ENCODE assay signal across 1 cellular context in the genomic region with DNA sequence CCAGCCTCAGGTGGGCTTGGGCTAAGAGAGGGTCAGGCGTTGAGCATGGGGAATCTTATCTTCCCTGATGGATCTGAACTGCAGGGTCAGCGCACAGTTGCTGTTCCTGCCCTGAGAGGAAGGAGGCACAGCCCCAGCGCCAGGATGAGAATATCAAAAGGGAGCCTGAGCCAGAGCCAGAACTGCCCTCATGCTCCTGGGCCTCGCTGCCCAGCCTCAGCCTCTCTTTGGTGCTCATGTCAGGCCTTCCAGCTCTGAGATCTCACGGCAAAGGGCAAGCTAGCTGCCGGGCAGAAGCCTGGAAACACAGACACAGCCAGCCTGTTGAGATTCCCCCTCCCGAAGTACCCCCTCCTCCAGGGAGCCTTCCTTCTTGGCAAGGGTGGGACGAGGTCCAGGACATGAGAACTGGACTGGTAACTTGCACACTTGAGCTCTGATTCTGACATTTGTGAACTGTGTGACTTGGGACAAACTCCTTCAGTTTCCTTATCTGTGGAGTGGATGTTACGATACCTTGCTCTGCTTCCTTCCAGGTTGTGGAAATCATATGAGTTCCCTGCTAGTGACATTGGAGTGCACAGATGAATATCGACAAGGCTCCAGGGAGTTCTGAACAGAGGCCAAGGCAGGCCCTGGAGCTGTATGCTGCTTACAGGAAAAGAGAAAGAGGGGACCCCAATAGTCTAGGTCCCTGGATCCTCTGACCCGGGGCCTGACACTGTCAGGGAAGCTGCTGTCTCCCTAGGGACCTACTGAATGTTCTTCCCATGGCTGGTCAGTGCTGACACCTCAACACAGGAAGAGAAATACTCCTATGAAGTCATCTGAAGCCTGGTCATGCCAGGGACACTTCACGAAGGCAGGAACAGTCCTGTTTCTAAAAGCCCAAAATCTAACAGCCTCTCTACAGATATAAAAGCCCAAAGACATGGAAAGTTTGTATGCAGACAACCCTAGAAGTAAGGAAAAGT.
TF ChIP-seq lines count a peak whose summit lies in the region.

No MANE protein-coding gene starts in this region.

TF ChIP-seq in GM23338, 12 proteins besides CTCF, POLR2A, EP300 and RAD21:
- TF ChIP-seq NANOG (IDR thresholded peaks at IDR 0.05; ENCODE audit: borderline replicate concordance) (no peak), ETS1 (IDR thresholded peaks at IDR 0.05) (no peak), POLR2AphosphoS5 (IDR thresholded peaks at IDR 0.05; ENCODE audit: low read depth) (no peak), ZNF462 (CRISPR knock-in tag; IDR thresholded peaks at IDR 0.05) (no peak), JUNB (IDR thresholded peaks at IDR 0.05; ENCODE audit: unreplicated experiment) (no peak), STAT1 (IDR thresholded peaks at IDR 0.05; ENCODE audit: unreplicated experiment) (no peak), ZNF331 (CRISPR knock-in tag; IDR thresholded peaks at IDR 0.05; ENCODE audit: low read depth) (no peak), ZNF114 (CRISPR knock-in tag; IDR thresholded peaks at IDR 0.05) (no peak), EZH2 (IDR thresholded peaks at IDR 0.05; ENCODE audit: low read depth, unreplicated experiment) (no peak), EZH2phosphoT487 (IDR thresholded peaks at IDR 0.05; ENCODE audit: unreplicated experiment) (no peak), CREB1 (CRISPR knock-in tag; IDR thresholded peaks at IDR 0.05; ENCODE audit: low read depth) (no peak)
- TF ChIP-seq, protein P1, sequence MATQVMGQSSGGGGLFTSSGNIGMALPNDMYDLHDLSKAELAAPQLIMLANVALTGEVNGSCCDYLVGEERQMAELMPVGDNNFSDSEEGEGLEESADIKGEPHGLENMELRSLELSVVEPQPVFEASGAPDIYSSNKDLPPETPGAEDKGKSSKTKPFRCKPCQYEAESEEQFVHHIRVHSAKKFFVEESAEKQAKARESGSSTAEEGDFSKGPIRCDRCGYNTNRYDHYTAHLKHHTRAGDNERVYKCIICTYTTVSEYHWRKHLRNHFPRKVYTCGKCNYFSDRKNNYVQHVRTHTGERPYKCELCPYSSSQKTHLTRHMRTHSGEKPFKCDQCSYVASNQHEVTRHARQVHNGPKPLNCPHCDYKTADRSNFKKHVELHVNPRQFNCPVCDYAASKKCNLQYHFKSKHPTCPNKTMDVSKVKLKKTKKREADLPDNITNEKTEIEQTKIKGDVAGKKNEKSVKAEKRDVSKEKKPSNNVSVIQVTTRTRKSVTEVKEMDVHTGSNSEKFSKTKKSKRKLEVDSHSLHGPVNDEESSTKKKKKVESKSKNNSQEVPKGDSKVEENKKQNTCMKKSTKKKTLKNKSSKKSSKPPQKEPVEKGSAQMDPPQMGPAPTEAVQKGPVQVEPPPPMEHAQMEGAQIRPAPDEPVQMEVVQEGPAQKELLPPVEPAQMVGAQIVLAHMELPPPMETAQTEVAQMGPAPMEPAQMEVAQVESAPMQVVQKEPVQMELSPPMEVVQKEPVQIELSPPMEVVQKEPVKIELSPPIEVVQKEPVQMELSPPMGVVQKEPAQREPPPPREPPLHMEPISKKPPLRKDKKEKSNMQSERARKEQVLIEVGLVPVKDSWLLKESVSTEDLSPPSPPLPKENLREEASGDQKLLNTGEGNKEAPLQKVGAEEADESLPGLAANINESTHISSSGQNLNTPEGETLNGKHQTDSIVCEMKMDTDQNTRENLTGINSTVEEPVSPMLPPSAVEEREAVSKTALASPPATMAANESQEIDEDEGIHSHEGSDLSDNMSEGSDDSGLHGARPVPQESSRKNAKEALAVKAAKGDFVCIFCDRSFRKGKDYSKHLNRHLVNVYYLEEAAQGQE (IDR thresholded peaks at IDR 0.05; ENCODE audit: unreplicated experiment): no peak
TF ChIP-seq in GM23338: peak in this region for 0.
